Comparison of ENCODE assay signal across 24 cellular contexts in the genomic region with DNA sequence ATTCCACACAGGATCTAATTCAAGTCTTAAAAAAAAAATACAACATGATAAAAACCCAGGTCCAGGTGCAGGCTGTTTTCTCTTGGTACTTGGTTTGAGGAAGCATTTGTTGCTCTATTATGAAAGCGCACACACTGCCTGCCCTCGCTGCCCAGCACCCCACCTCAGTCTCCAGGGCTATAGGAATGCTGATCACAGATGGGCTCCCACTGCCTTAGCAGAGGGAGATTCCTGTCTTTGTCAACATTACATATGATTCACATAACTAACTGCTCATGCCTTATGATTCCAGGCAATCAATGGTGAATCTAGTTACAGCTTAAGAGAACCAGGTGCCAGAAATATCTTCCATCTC.
DNase-seq lines count a peak whose midpoint lies in the region; ATAC-seq and TF ChIP-seq lines count a peak whose summit lies in the region.
"Had no signal": no experiment of that assay in that cellular context is flagged by ENCODE, and none has a peak within 500 bp of the region (broad histone marks: within the 10 kb centered on the region; RNA-seq: fewer than 3 reads in every experiment).

No MANE protein-coding gene starts in this region.

- H3K9me3 Mint-ChIP-seq in neural progenitor cell = no peaks in the 10 kb centered on the region
- H3K9me3 Mint-ChIP-seq: memory B cell, type B pancreatic cell had no signal

- no peaks in the 10 kb centered on the region for H4K20me1 ChIP-seq in mammary epithelial cell (ENCODE audit: insufficient read depth, low read length)
- no peaks in the 10 kb centered on the region for H4K20me1 ChIP-seq in neural progenitor cell (ENCODE audit: low read depth)

- no TSS peak for BruUV-seq in mammary epithelial cell (replicated peaks; lab: Mats Ljungman, UMichigan)

- peaks cover 34% of the 10 kb centered on the region for H3F3A ChIP-seq in neural progenitor cell (ENCODE audit: low read depth)

- H3K79me2 ChIP-seq in mammary epithelial cell (ENCODE audit: insufficient read depth, low read length) (no peaks in the 10 kb centered on the region), neural progenitor cell (ENCODE audit: low read depth) (no peaks in the 10 kb centered on the region)

- H3K9ac ChIP-seq in mammary epithelial cell (ENCODE audit: insufficient read depth, low read length) (no peak overlapping the region), neural progenitor cell (no peak overlapping the region)

- in situ Hi-C loops in mammary epithelial cell (cut with MboI; ENCODE audit: low sequenced_read_pairs in 2 of 2) = no loop called here

- H3K27ac ChIP-seq in mammary epithelial cell (ENCODE audit: insufficient read depth, low read depth, low read length) (no peak overlapping the region), neural progenitor cell (peak overlapping the region; percentile 42)
- H3K27ac ChIP-seq: psoas muscle, skin epidermis had no signal

- ATAC-seq in GM21786 (IDR thresholded peaks at IDR 0.05; ENCODE audit: unreplicated experiment) = no peak
- no peak for ATAC-seq in GM21526 (IDR thresholded peaks at IDR 0.05; ENCODE audit: low FRiP score, unreplicated experiment)
- ATAC-seq: Panc1, psoas muscle had no signal

- peak overlapping the region; percentile 67 for H3K27ac Mint-ChIP-seq in neural progenitor cell
- H3K27ac Mint-ChIP-seq: CD4-positive, alpha-beta T cell; memory B cell; type B pancreatic cell had no signal

- H3K4me2 ChIP-seq in mammary epithelial cell (ENCODE audit: insufficient read depth, low read depth, low read length) = no peak overlapping the region
- H3K4me2 ChIP-seq in neural progenitor cell = peak overlapping the region; percentile 60

- DNase-seq in HK-2 (ENCODE audit: unreplicated experiment) = peak; percentile 4
- peak; percentile 66 for DNase-seq in NCI-H2171 treated with DMSO at 0.1 percent for 48 hours (lab: John Stamatoyannopoulos, UW)
- peak; percentile 21 for DNase-seq in mammary epithelial cell
- peak; percentile 23 for DNase-seq in neural progenitor cell (ENCODE audit: low spot score)
- no peak for DNase-seq in DMS53 treated with DMSO at 0.1 percent for 48 hours (lab: John Stamatoyannopoulos, UW; ENCODE audit: unreplicated experiment)
- DNase-seq in head of caudate nucleus = no peak
- DNase-seq: activated gamma-delta T cell; CD4-positive, alpha-beta T cell; cortex of kidney; DMS153; kidney glomerular epithelial cell; MV-4-11; NCI-H187; NCI-H345; nucleus accumbens; psoas muscle; stimulated activated CD4-positive, alpha-beta T cell treated with anti-CD3 and anti-CD28 coated beads, Interleukin-1b, Interleukin-23, amount 100 ng/mL, for 48 hours; T-helper 1 cell had no signal

- H3K27me3 Mint-ChIP-seq in neural progenitor cell (ENCODE audit: insufficient read depth, low read depth) = peaks cover 7% of the 10 kb centered on the region
- H3K27me3 Mint-ChIP-seq: CD4-positive, alpha-beta T cell; memory B cell; type B pancreatic cell had no signal

- no peak overlapping the region for H3K4me3 ChIP-seq in mammary epithelial cell (replicated peaks in 1 of 3; ENCODE audit: insufficient read depth in 1 of 3, low read depth in 2 of 3, low read length in 3 of 3)
- no peak overlapping the region for H3K4me3 ChIP-seq in neural progenitor cell
- H3K4me3 ChIP-seq: psoas muscle, skin epidermis had no signal

- no peak overlapping the region for H2AFZ ChIP-seq in mammary epithelial cell (ENCODE audit: low read depth, low read length)
- no peak overlapping the region for H2AFZ ChIP-seq in neural progenitor cell (replicated peaks)

- no peaks in the 10 kb centered on the region for H3K36me3 Mint-ChIP-seq in neural progenitor cell
- H3K36me3 Mint-ChIP-seq: memory B cell, type B pancreatic cell had no signal

- 95% methylated on average over 2 of the region's 2 CpGs for WGBS in mammary epithelial cell (ENCODE audit: low coverage, missing lambda C conversion rate)

- no peaks in the 10 kb centered on the region for H3K9me3 ChIP-seq in mammary epithelial cell (replicated peaks; ENCODE audit: insufficient read depth, low read length)
- no peaks in the 10 kb centered on the region for H3K9me3 ChIP-seq in neural progenitor cell (ENCODE audit: low read depth)
- H3K9me3 ChIP-seq: psoas muscle had no signal

- H3K4me1 Mint-ChIP-seq in neural progenitor cell = peaks cover 40% of the 10 kb centered on the region
- H3K4me1 Mint-ChIP-seq: memory B cell had no signal

- intact Hi-C loops in mammary epithelial cell (cut with micrococcal nuclease) = no loop called here
- intact Hi-C loops in head of caudate nucleus (cut with DNase I) = no loop called here

- dilution Hi-C loops in mammary epithelial cell (cut with HindIII; ENCODE audit: low sequenced_read_pairs) = no loop called here

- peak overlapping the region; percentile 41 for H3K4me3 Mint-ChIP-seq in neural progenitor cell
- H3K4me3 Mint-ChIP-seq: CD4-positive, alpha-beta T cell; memory B cell; type B pancreatic cell had no signal

- CTCF ChIA-PET in mammary epithelial cell (lab: Charles Lee; ENCODE audit: low non-redundant PET) = no interaction called here

- TF ChIP-seq CTCF in mammary epithelial cell (conservative IDR thresholded peaks at IDR 0.05 in 1 of 2, IDR thresholded peaks at IDR 0.05 in 1 of 2; ENCODE audit: extremely low read depth in 1 of 2, insufficient read depth in 1 of 2, low read depth in 1 of 2, low read length in 2 of 2) = no peak
- TF ChIP-seq CTCF in neural progenitor cell (IDR thresholded peaks at IDR 0.05) = no peak

- H3K4me1 ChIP-seq in mammary epithelial cell (ENCODE audit: insufficient read depth, low read length) (no peaks in the 10 kb centered on the region), neural progenitor cell (peaks cover 52% of the 10 kb centered on the region)
- H3K4me1 ChIP-seq: psoas muscle had no signal

- H3K27me3 ChIP-seq in mammary epithelial cell (ENCODE audit: insufficient read depth, low read length) (no peaks in the 10 kb centered on the region), neural progenitor cell (no peaks in the 10 kb centered on the region)

- H3K36me3 ChIP-seq in mammary epithelial cell (ENCODE audit: insufficient read depth, low read length) (no peaks in the 10 kb centered on the region), neural progenitor cell (no peaks in the 10 kb centered on the region)

Comparison
In these comparisons a context has a peak if more than half of its experiments do, and no peak if none do; other contexts are left out.
1. DNase-seq: peak in HK-2 (single experiment), NCI-H2171 treated with DMSO at 0.1 percent for 48 hours (single experiment), mammary epithelial cell (single experiment) and neural progenitor cell (single experiment); none in DMS53 treated with DMSO at 0.1 percent for 48 hours (single experiment) and head of caudate nucleus (0 of 42).